Comparison of ENCODE assay signal across 7 cellular contexts in genomic region chr3:45760878-45761711, GRCh38. TPM values are rescaled to one million over a fixed set of nuclear protein-coding genes. Genes with fewer than 3 reads are reported as not detected.
DNase-seq lines count a peak whose midpoint lies in the region; ATAC-seq and TF ChIP-seq lines count a peak whose summit lies in the region.

No MANE protein-coding gene starts in this region.

- no peaks in the 10 kb centered on the region for H3K36me3 ChIP-seq in Loucy (ENCODE audit: insufficient read depth, low read length)

- no peak overlapping the region for H3K4me3 ChIP-seq in Loucy (ENCODE audit: low read length, poor library complexity, severe bottlenecking)

- no peak overlapping the region for H3K9ac ChIP-seq in Loucy (ENCODE audit: low read depth, low read length, poor library complexity, severe bottlenecking)

- H3F3A ChIP-seq in Loucy (ENCODE audit: low read depth): no peaks in the 10 kb centered on the region

- H3K79me2 ChIP-seq in Loucy (ENCODE audit: insufficient read depth, low read length): no peaks in the 10 kb centered on the region

- no peaks in the 10 kb centered on the region for H4K20me1 ChIP-seq in Loucy (ENCODE audit: insufficient read depth, low read length, poor library complexity, severe bottlenecking)

- H3K27me3 ChIP-seq in Loucy (ENCODE audit: insufficient read depth, low read length, poor library complexity, severe bottlenecking): no peaks in the 10 kb centered on the region

- TF ChIP-seq CTCF in Loucy (conservative IDR thresholded peaks at IDR 0.05; ENCODE audit: low read length): peak; percentile 94

- DNase-seq in GM03348 (ENCODE audit: low spot score): peak; percentile 90
- peak; percentile 64 for DNase-seq in SK-N-DZ (ENCODE audit: low spot score)
- DNase-seq in T47D (ENCODE audit: low read depth in 1 of 2, low spot score in 1 of 2): peak; percentile 73 to 81
- peak; percentile 75 for DNase-seq in iris pigment epithelial cell (ENCODE audit: low read depth)
- DNase-seq in stimulated activated CD4-positive, alpha-beta T cell treated with anti-CD3 and anti-CD28 coated beads, Interleukin-2, amount 100 ng/mL, for 4 hours (ENCODE audit: low read depth): peak; percentile 9

- no peaks in the 10 kb centered on the region for H3K9me3 ChIP-seq in Loucy (ENCODE audit: insufficient read depth, low read depth, low read length)

- no peaks in the 10 kb centered on the region for H3K4me1 ChIP-seq in Loucy (ENCODE audit: insufficient read depth, low read length, poor library complexity, severe bottlenecking)

- H2AFZ ChIP-seq in Loucy (ENCODE audit: low read length): no peak overlapping the region

- H3K4me2 ChIP-seq in Loucy (ENCODE audit: low read depth, low read length, poor library complexity, severe bottlenecking): no peak overlapping the region

- no peak for ATAC-seq in GM18498 (IDR thresholded peaks at IDR 0.05; ENCODE audit: unreplicated experiment)

- in situ Hi-C loops in T47D (cut with HindIII; ENCODE audit: low pct_unique_long_range_greater_than_20kb, low sequenced_read_pairs): no loop called here

- H3K9me2 ChIP-seq in Loucy (replicated peaks; ENCODE audit: low read depth, low read length): no peaks in the 10 kb centered on the region

RNA-seq across cellular contexts. Expression of gene SLC6A20, which starts 35.2 kb away (rescaled TPM):
- polyA plus RNA-seq in SK-N-DZ (2014; cell fraction: cytosol; rRNA removed): not detected in 2 replicates
- polyA plus RNA-seq in SK-N-DZ (2014; cell fraction: nucleus; rRNA removed): not detected in 2 replicates

Comparison
In these comparisons a context has a peak if more than half of its experiments do, and no peak if none do; other contexts are left out.
1. DNase-seq: peak in every context shown above with its lines; median percentile 90 in GM03348; 77 in T47D; 75 in iris pigment epithelial cell; 64 in SK-N-DZ; 9 in stimulated activated CD4-positive, alpha-beta T cell treated with anti-CD3 and anti-CD28 coated beads, Interleukin-2, amount 100 ng/mL, for 4 hours.